In genomic region chr12:123707466-123707865, GRCh38 we compare ENCODE assay signal across 9 cellular contexts.
"Had no signal": no experiment of that assay in that cellular context is flagged by ENCODE, and none has a peak within 500 bp of the region (broad histone marks: within the 10 kb centered on the region; RNA-seq: fewer than 3 reads in every experiment).

No MANE protein-coding gene starts in this region.

- H3K4me1 ChIP-seq: HAP-1 had no signal

- H3K27ac Mint-ChIP-seq: HFFc6, IgD-negative memory B cell had no signal

- H3K9me3 Mint-ChIP-seq: HFFc6, IgD-negative memory B cell had no signal

- H3K4me3 ChIP-seq: HAP-1 had no signal

- DNase-seq: GOT3, H7, HFFc6, KBM-7 had no signal

- H3K27ac ChIP-seq: HL-60 had no signal

- H3K9me3 ChIP-seq: HAP-1 had no signal

- H3K4me3 Mint-ChIP-seq: HFFc6 had no signal

- ATAC-seq: HCT116, HepG2 had no signal

- H3K27me3 Mint-ChIP-seq: IgD-negative memory B cell had no signal
